ENCODE assay signal across 1 cellular context in the genomic region with DNA sequence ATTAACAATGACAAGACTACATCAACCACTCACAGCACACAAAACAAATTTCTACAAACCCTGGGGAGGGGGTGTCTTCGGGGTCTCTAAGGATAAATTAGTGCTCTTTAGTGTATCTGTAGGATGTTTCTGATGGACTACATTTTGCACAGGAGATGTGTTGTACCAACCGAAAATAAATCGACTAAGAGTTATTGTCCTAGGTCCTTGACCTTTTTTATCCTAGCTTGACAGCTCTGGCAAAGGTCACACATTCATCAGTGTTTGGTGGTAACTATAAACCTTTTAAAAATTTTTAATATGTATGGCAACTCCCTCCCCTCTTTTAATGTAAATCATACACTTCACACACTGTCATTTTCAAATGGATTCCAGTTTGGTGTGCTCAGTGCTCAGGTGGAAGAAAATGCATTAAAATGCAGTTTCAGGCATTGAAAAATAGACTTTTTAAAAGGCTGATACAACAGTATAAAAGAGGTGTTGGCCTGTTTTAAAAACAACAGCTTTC.
A peak's percentile ranks its signal among the peaks of the same experiment; 100 is the strongest.
TF ChIP-seq lines count a peak whose summit lies in the region.

No MANE protein-coding gene starts in this region.

TF ChIP-seq in H1, 55 proteins besides CTCF, POLR2A, EP300 and RAD21:
- TF ChIP-seq POLR2AphosphoS5 (IDR thresholded peaks at IDR 0.05; ENCODE audit: low read depth, low read length) = peak; percentile 26; the same call in 1 of the 2 replicates
- TF ChIP-seq RFX5 (IDR thresholded peaks at IDR 0.05; ENCODE audit: borderline replicate concordance, low read depth, low read length) = no peak
TF ChIP-seq in H1: peak in this region for 1.
